Comparison of ENCODE assay signal across 8 cellular contexts in genomic region chr6:7138921-7139358, GRCh38. TPM values are rescaled to one million over a fixed set of nuclear protein-coding genes. Genes with fewer than 3 reads are reported as not detected.
DNase-seq lines count a peak whose midpoint lies in the region; ATAC-seq and TF ChIP-seq lines count a peak whose summit lies in the region.

No MANE protein-coding gene starts in this region.

- no peak overlapping the region for H3K4me3 ChIP-seq in gastroesophageal sphincter
- H3K4me3 ChIP-seq in spleen: no peak overlapping the region

- H3K4me1 ChIP-seq in gastroesophageal sphincter (peaks cover 3 to 86% (median 31%) of the 10 kb centered on the region in 3 donors), spleen (peaks cover 32 to 99% (median 82%) of the 10 kb centered on the region in 6 donors)

- peak; percentile 50 for DNase-seq in NCI-H82 (lab: John Stamatoyannopoulos, UW)
- no peak for DNase-seq in NCI-H82 treated with DMSO at 0.1 percent for 48 hours (lab: John Stamatoyannopoulos, UW; ENCODE audit: unreplicated experiment)
- DNase-seq in T follicular helper cell (ENCODE audit: low read depth): peak; percentile 37
- DNase-seq in spleen: no peak
- DNase-seq in HCEC 1CT: no peak

- peak overlapping the region; percentile 64 to 96 (median 78) for H3K27ac ChIP-seq in gastroesophageal sphincter
- peak overlapping the region; percentile 68 to 96 (median 82) for H3K27ac ChIP-seq in spleen

- intact Hi-C loops in spleen (cut with DNase I; ENCODE audit: low total_unique reads): no loop called here

- no peaks in the 10 kb centered on the region for H3K27me3 ChIP-seq in gastroesophageal sphincter
- H3K27me3 ChIP-seq in spleen (replicated peaks in 1 of 7): no peaks in the 10 kb centered on the region

- TF ChIP-seq CTCF in gastroesophageal sphincter (IDR thresholded peaks at IDR 0.05) (no peak), spleen (IDR thresholded peaks at IDR 0.05 in 8 of 11, conservative IDR thresholded peaks at IDR 0.05 in 3 of 11) (no peak)

- no peak for TF ChIP-seq POLR2A in gastroesophageal sphincter (IDR thresholded peaks at IDR 0.05)
- TF ChIP-seq POLR2A in spleen (IDR thresholded peaks at IDR 0.05): no peak

- TF ChIP-seq EP300 in gastroesophageal sphincter (IDR thresholded peaks at IDR 0.05): no peak

- H3K9me3 ChIP-seq in gastroesophageal sphincter (no peaks in the 10 kb centered on the region), spleen (no peaks in the 10 kb centered on the region)

- H3K36me3 ChIP-seq in gastroesophageal sphincter: no peaks in the 10 kb centered on the region
- H3K36me3 ChIP-seq in spleen: no peaks in the 10 kb centered on the region

- WGBS in gastroesophageal sphincter (ENCODE audit: low coverage in 1 of 2), 2 donors: 40 to 46% methylated on average over 1 of the region's 1 CpG
- WGBS in spleen, 5 donors: 57 to 76% (median 70%) methylated on average over 1 of the region's 1 CpG

- ATAC-seq in gastroesophageal sphincter: no peak
- ATAC-seq in GM19452 (IDR thresholded peaks at IDR 0.05; ENCODE audit: unreplicated experiment): no peak
- ATAC-seq in HG02763 (IDR thresholded peaks at IDR 0.05; ENCODE audit: unreplicated experiment): no peak

RNA-seq across cellular contexts. Expression of gene RREB1, which starts 31.2 kb away (rescaled TPM):
- 10 to 100 TPM; 20.3 to 40.8 (median 28.1) TPM for total RNA-seq in gastroesophageal sphincter
- 10 to 100 TPM; 48.5 to 72.0 (median 58.1) TPM for total RNA-seq in spleen
- polyA plus RNA-seq in spleen: 1 to 10 TPM; 3.2 to 7.4 (median 4.7) TPM

Comparison
In these comparisons a context has a peak if more than half of its experiments do, and no peak if none do; other contexts are left out.
1. DNase-seq: peak in NCI-H82 (single experiment) and T follicular helper cell (single experiment); none in NCI-H82 treated with DMSO at 0.1 percent for 48 hours (single experiment), spleen (single experiment) and HCEC 1CT (single experiment).